Comparison of ENCODE assay signal across 8 cellular contexts in the genomic region with DNA sequence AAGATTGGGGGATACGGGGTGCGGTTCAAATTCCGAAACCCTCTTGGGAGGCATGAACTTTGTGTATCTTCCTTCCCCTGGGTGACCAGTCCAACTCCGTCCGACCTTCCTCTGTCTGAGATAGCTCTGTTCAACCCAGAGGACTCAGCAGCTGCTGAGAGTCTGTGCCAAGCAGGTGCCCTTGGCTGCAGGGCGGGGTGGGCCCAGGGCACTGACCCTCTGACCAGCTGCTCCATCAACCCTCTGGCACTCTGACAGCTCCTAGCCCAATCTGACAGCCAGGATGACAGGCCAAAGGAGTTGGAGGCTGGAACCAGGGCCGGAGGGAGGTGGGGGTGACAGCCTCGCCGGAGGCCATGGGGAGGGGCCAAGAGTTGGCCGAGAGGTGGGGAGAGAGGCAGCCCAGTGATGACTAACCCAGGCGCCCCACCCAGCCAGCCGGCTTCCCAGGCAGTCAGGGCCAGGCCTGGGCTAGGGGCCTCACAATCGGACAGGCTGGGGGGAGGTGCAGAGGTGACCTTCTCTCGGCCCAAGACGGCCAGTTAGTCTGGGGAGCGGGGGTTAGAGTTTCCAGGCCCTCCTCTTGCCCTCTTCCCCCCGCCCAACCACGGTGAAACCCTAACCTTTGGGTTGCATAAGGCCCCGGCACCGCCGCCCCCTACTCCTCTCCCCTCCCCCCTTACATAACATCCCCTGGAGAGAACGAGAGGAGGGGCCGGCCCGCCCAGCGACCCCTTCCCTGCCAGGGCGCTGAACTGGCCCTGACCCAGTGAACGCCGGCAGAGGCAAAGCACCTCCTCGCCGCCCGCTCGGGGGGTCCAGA. TPM values are rescaled to one million over a fixed set of nuclear protein-coding genes. Genes with fewer than 3 reads are reported as not detected.
A peak's percentile ranks its signal among the peaks of the same experiment; 100 is the strongest.
DNase-seq lines count a peak whose midpoint lies in the region; ATAC-seq and TF ChIP-seq lines count a peak whose summit lies in the region.

No MANE protein-coding gene starts in this region.

- peak in 5 of 10 experiments; percentile 28 to 44 (median 36) for DNase-seq in CD4-positive, alpha-beta T cell
- DNase-seq in LNCaP clone FGC (ENCODE audit: low read depth) (no peak), endothelial cell (ENCODE audit: low spot score) (peak; percentile 49), NCI-H2029 (lab: John Stamatoyannopoulos, UW) (no peak), GM10266 (ENCODE audit: extremely low spot score) (no peak)
- peak; percentile 51 to 56 for DNase-seq in activated CD4-positive, alpha-beta T cell treated with anti-CD3 and anti-CD28 coated beads, Interleukin-2, amount 50 U/mL, for 48 hours

- H3K9me3 Mint-ChIP-seq in CD4-positive, alpha-beta T cell = no peaks in the 10 kb centered on the region
- H3K9me3 Mint-ChIP-seq in endothelial cell (ENCODE audit: unreplicated experiment) = no peaks in the 10 kb centered on the region

- no peak overlapping the region for H3K27ac ChIP-seq in CD4-positive, alpha-beta T cell (ENCODE audit: low read depth, low read length)
- H3K27ac ChIP-seq in mesodermal cell (ENCODE audit: low read depth, low read length, severe bottlenecking) (peak overlapping the region; percentile 97), temporal lobe (ENCODE audit: low read depth, low read length) (peak overlapping the region; percentile 85)

- no peaks in the 10 kb centered on the region for H3K9me3 ChIP-seq in CD4-positive, alpha-beta T cell (ENCODE audit: control insufficient read depth, low read length)
- H3K9me3 ChIP-seq in mesodermal cell (ENCODE audit: control insufficient read depth, low read length) = no peaks in the 10 kb centered on the region

- H3K27ac Mint-ChIP-seq in CD4-positive, alpha-beta T cell = peak overlapping the region; percentile 39
- peak overlapping the region; percentile 36 for H3K27ac Mint-ChIP-seq in endothelial cell (ENCODE audit: unreplicated experiment)

- ATAC-seq in CD4-positive, alpha-beta T cell (ENCODE audit: poor library complexity) = no peak

- H3K4me3 ChIP-seq in LNCaP clone FGC (ENCODE audit: low read depth, low read length) (peak overlapping the region; percentile 79), mesodermal cell (ENCODE audit: extremely low read depth, insufficient read depth, low read length, poor library complexity, severe bottlenecking) (peak overlapping the region; percentile 99)

- peaks cover 8% of the 10 kb centered on the region for H3K36me3 Mint-ChIP-seq in CD4-positive, alpha-beta T cell (ENCODE audit: low read depth)
- H3K36me3 Mint-ChIP-seq in endothelial cell (ENCODE audit: low read depth, unreplicated experiment) = peaks cover 17% of the 10 kb centered on the region

- no peak for TF ChIP-seq CTCF in CD4-positive, alpha-beta T cell (IDR thresholded peaks at IDR 0.05)
- TF ChIP-seq CTCF in LNCaP clone FGC (IDR thresholded peaks at IDR 0.05; ENCODE audit: control insufficient read depth, extremely low read depth, insufficient read depth) (no peak), endothelial cell (IDR thresholded peaks at IDR 0.05; ENCODE audit: unreplicated experiment) (no peak), GM10266 (IDR thresholded peaks at IDR 0.05; ENCODE audit: control insufficient read depth, insufficient read depth, low read depth, missing control alignments) (no peak)

- peaks cover 39% of the 10 kb centered on the region for H3K4me1 Mint-ChIP-seq in CD4-positive, alpha-beta T cell (ENCODE audit: low read depth)
- H3K4me1 Mint-ChIP-seq in endothelial cell (ENCODE audit: unreplicated experiment) = peaks cover 26% of the 10 kb centered on the region

- intact Hi-C loops in CD4-positive, alpha-beta T cell (cut with DNase I, micrococcal nuclease) = loop anchor here in 1 of 2 experiments (5.0 kb wide), 1 partner anchor 547 kb away; no protein-coding TSS in a partner anchor

- CTCF ChIA-PET in CD4-positive, alpha-beta T cell (lab: Charles Lee) = interaction anchor here (1.4 to 3.3 kb wide), 4 partner anchors 46 to 339 kb away, joined by 3 to 13 read pairs (median 12); partner anchors contain the start of gene HIC1

- H3K27me3 ChIP-seq in CD4-positive, alpha-beta T cell (ENCODE audit: control insufficient read depth, insufficient read depth, low read length) = peaks cover 17% of the 10 kb centered on the region

- POLR2A ChIA-PET in CD4-positive, alpha-beta T cell (lab: Charles Lee) = interaction anchor here (0.7 to 2.7 kb wide), 17 partner anchors 9 to 621 kb away, joined by 3 to 52 read pairs (median 11); partner anchors contain the start of genes PRPF8, RILP, RPA1 and SERPINF1

- 1 to 3% methylated on average over 8 to 22 of the region's 32 CpGs for WGBS in mesodermal cell (ENCODE audit: insufficient coverage in 2 of 2), 2 experiments

- peak overlapping the region; percentile 69 for H3K4me3 Mint-ChIP-seq in CD4-positive, alpha-beta T cell
- H3K4me3 Mint-ChIP-seq in endothelial cell (ENCODE audit: unreplicated experiment) = peak overlapping the region; percentile 93

- peaks cover 42% of the 10 kb centered on the region for H3K4me1 ChIP-seq in mesodermal cell (ENCODE audit: control insufficient read depth, insufficient read depth, low read length, poor library complexity, severe bottlenecking)

- peaks cover 9% of the 10 kb centered on the region for H3K27me3 Mint-ChIP-seq in CD4-positive, alpha-beta T cell
- H3K27me3 Mint-ChIP-seq in endothelial cell (ENCODE audit: unreplicated experiment) = peaks cover 16% of the 10 kb centered on the region

- H3K36me3 ChIP-seq in mesodermal cell (ENCODE audit: control insufficient read depth, insufficient read depth, low read length) = peaks cover 36% of the 10 kb centered on the region

RNA-seq across cellular contexts. Expression of gene TLCD2, which starts 5.0 kb away (rescaled TPM):
- under 1 TPM; 0.19 to 0.34 TPM for total RNA-seq in CD4-positive, alpha-beta T cell
- total RNA-seq in endothelial cell (ENCODE audit: unreplicated experiment) = 4.4 TPM
- 0.85 TPM for polyA plus RNA-seq in mesodermal cell (2013, experiment 1 of 2)
- polyA plus RNA-seq in mesodermal cell (2013, experiment 2 of 2) = 1.2 TPM
- total RNA-seq in temporal lobe = 0.25 TPM

RNA-seq across cellular contexts. Expression of gene WDR81, which starts 9.3 kb away (rescaled TPM):
- 10 to 100 TPM; 24.8 to 25.0 TPM for total RNA-seq in CD4-positive, alpha-beta T cell
- total RNA-seq in endothelial cell (ENCODE audit: unreplicated experiment) (20.0 TPM), temporal lobe (8.9 TPM)
- polyA plus RNA-seq in mesodermal cell (2013, experiment 1 of 2) = 9.8 TPM
- polyA plus RNA-seq in mesodermal cell (2013, experiment 2 of 2) = 9.6 TPM

RNA-seq across cellular contexts. Expression of gene SERPINF2, which starts 27.5 kb away (rescaled TPM):
- total RNA-seq in CD4-positive, alpha-beta T cell = under 1 TPM; 0.49 to 0.59 TPM
- total RNA-seq in endothelial cell (ENCODE audit: unreplicated experiment) (0.56 TPM), temporal lobe (not detected)
- polyA plus RNA-seq in mesodermal cell (2013, experiment 1 of 2) = 0.22 TPM
- not detected for polyA plus RNA-seq in mesodermal cell (2013, experiment 2 of 2)

RNA-seq across cellular contexts. Expression of gene PRPF8, which starts 30.5 kb away (rescaled TPM):
- 100 to 1,000 TPM; 550 to 572 TPM for total RNA-seq in CD4-positive, alpha-beta T cell
- total RNA-seq in endothelial cell (ENCODE audit: unreplicated experiment) (295 TPM), temporal lobe (132 TPM)
- polyA plus RNA-seq in mesodermal cell (2013, experiment 1 of 2) = 225 TPM
- 184 TPM for polyA plus RNA-seq in mesodermal cell (2013, experiment 2 of 2)

RNA-seq across cellular contexts. Expression of gene SERPINF1, which starts 46.7 kb away (rescaled TPM):
- 1 to 10 TPM; 3.0 to 4.8 TPM for total RNA-seq in CD4-positive, alpha-beta T cell
- total RNA-seq in endothelial cell (ENCODE audit: unreplicated experiment) = 0.77 TPM
- 31.4 TPM for polyA plus RNA-seq in mesodermal cell (2013, experiment 1 of 2)
- 34.2 TPM for polyA plus RNA-seq in mesodermal cell (2013, experiment 2 of 2)
- total RNA-seq in temporal lobe = 11.8 TPM

Comparison
In these comparisons a context has a peak if more than half of its experiments do, and no peak if none do; other contexts are left out.
1. DNase-seq: peak in activated CD4-positive, alpha-beta T cell treated with anti-CD3 and anti-CD28 coated beads, Interleukin-2, amount 50 U/mL, for 48 hours (2 of 2) and endothelial cell (single experiment); none in LNCaP clone FGC (single experiment), NCI-H2029 (single experiment) and GM10266 (single experiment).